In genomic region chr17:77106874-77107358, GRCh38 we compare ENCODE assay signal across 9 cellular contexts. TPM values are rescaled to one million over a fixed set of nuclear protein-coding genes. Genes with fewer than 3 reads are reported as not detected.
A peak's percentile ranks its signal among the peaks of the same experiment; 100 is the strongest.
DNase-seq lines count a peak whose midpoint lies in the region; ATAC-seq and TF ChIP-seq lines count a peak whose summit lies in the region.
"Had no signal": no experiment of that assay in that cellular context is flagged by ENCODE, and none has a peak within 500 bp of the region (broad histone marks: within the 10 kb centered on the region; RNA-seq: fewer than 3 reads in every experiment).

No MANE protein-coding gene starts in this region.

- peak in 1 of 2 donors; percentile 22 for DNase-seq in activated T-cell treated with anti-CD3 and anti-CD28 coated beads, Interleukin-2, amount 50 U/mL, for 72 hours
- DNase-seq in activated T-cell treated with anti-CD3 and anti-CD28 coated beads, Interleukin-2, amount 50 U/mL, for 48 hours, result no peak
- peak; percentile 35 for DNase-seq in activated CD4-positive, CD25-positive, alpha-beta regulatory T cell treated with anti-CD3 and anti-CD28 coated beads, Interleukin-2, amount 50 U/mL, for 72 hours
- DNase-seq in stimulated activated naive B cell treated with anti-CD40 and anti-IgM and Interleukin-4, amounts not matched to agents 10 μg/mL and 1 μg/mL and 100 μg/mL, for 72 hours, result no peak
- DNase-seq in smooth muscle cell (lab: John Stamatoyannopoulos, UW; ENCODE audit: unreplicated experiment), result no peak
- DNase-seq in tibial artery, result no peak
- DNase-seq in NCI-H1930 (lab: John Stamatoyannopoulos, UW), result no peak
- DNase-seq: GM23248 had no signal

- intact Hi-C loops in tibial artery (cut with DNase I; ENCODE audit: low total_unique reads), result no loop called here

- no peaks in the 10 kb centered on the region for H3K36me3 ChIP-seq in smooth muscle cell (ENCODE audit: low read depth)
- H3K36me3 ChIP-seq in tibial artery, result no peaks in the 10 kb centered on the region

- H3F3A ChIP-seq in smooth muscle cell (ENCODE audit: low read depth), result no peaks in the 10 kb centered on the region

- H3K4me3 ChIP-seq in smooth muscle cell (no peak overlapping the region), tibial artery (no peak overlapping the region)
- H3K4me3 ChIP-seq: GM23248 had no signal

- peak; percentile 40 to 50 for ATAC-seq in activated T-cell treated with anti-CD3 and anti-CD28 coated beads, Interleukin-2, amount 50 U/mL, for 72 hours (replicated peaks in 1 of 2)
- ATAC-seq in HG02588 (IDR thresholded peaks at IDR 0.05; ENCODE audit: unreplicated experiment), result peak; percentile 26
- ATAC-seq in stimulated activated naive B cell treated with anti-CD40 and anti-IgM and Interleukin-4, amounts not matched to agents 10 μg/mL and 1 μg/mL and 100 μg/mL, for 72 hours (replicated peaks), result peak; percentile 64

- peak overlapping the region; percentile 55 for H3K27ac Mint-ChIP-seq in activated T-cell treated with anti-CD3 and anti-CD28 coated beads, Interleukin-2, amount 50 U/mL, for 72 hours
- H3K27ac Mint-ChIP-seq in stimulated activated naive B cell treated with anti-CD40 and anti-IgM and Interleukin-4, amounts not matched to agents 10 μg/mL and 1 μg/mL and 100 μg/mL, for 72 hours, result peak overlapping the region; percentile 53

- peaks cover 0 to 9% of the 10 kb centered on the region in 2 donors for H3K36me3 Mint-ChIP-seq in activated T-cell treated with anti-CD3 and anti-CD28 coated beads, Interleukin-2, amount 50 U/mL, for 72 hours (ENCODE audit: insufficient read depth in 2 of 2)
- H3K36me3 Mint-ChIP-seq in stimulated activated naive B cell treated with anti-CD40 and anti-IgM and Interleukin-4, amounts not matched to agents 10 μg/mL and 1 μg/mL and 100 μg/mL, for 72 hours, result peaks cover 22 to 39% of the 10 kb centered on the region in 2 donors

- H3K9me3 ChIP-seq in smooth muscle cell (replicated peaks; ENCODE audit: low read depth), result no peaks in the 10 kb centered on the region
- no peaks in the 10 kb centered on the region for H3K9me3 ChIP-seq in tibial artery

- H4K20me1 ChIP-seq in smooth muscle cell (ENCODE audit: low read depth), result no peaks in the 10 kb centered on the region

- H3K9me3 Mint-ChIP-seq in activated T-cell treated with anti-CD3 and anti-CD28 coated beads, Interleukin-2, amount 50 U/mL, for 72 hours, result no peaks in the 10 kb centered on the region
- H3K9me3 Mint-ChIP-seq in stimulated activated naive B cell treated with anti-CD40 and anti-IgM and Interleukin-4, amounts not matched to agents 10 μg/mL and 1 μg/mL and 100 μg/mL, for 72 hours, result no peaks in the 10 kb centered on the region

- H3K27me3 ChIP-seq in smooth muscle cell (ENCODE audit: low read depth) (no peaks in the 10 kb centered on the region), tibial artery (no peaks in the 10 kb centered on the region)

- H3K27me3 Mint-ChIP-seq in activated T-cell treated with anti-CD3 and anti-CD28 coated beads, Interleukin-2, amount 50 U/mL, for 72 hours (ENCODE audit: low read depth), result no peaks in the 10 kb centered on the region
- H3K27me3 Mint-ChIP-seq in stimulated activated naive B cell treated with anti-CD40 and anti-IgM and Interleukin-4, amounts not matched to agents 10 μg/mL and 1 μg/mL and 100 μg/mL, for 72 hours, result no peaks in the 10 kb centered on the region

- WGBS in smooth muscle cell (ENCODE audit: low lambda C conversion rate), result 72% methylated on average over 8 of the region's 8 CpGs

- peaks cover 38% of the 10 kb centered on the region for H3K4me1 Mint-ChIP-seq in activated T-cell treated with anti-CD3 and anti-CD28 coated beads, Interleukin-2, amount 50 U/mL, for 72 hours (ENCODE audit: low read depth)
- H3K4me1 Mint-ChIP-seq in stimulated activated naive B cell treated with anti-CD40 and anti-IgM and Interleukin-4, amounts not matched to agents 10 μg/mL and 1 μg/mL and 100 μg/mL, for 72 hours, result peaks cover 49 to 62% of the 10 kb centered on the region in 2 donors

- H3K79me2 ChIP-seq in smooth muscle cell (ENCODE audit: low read depth), result no peaks in the 10 kb centered on the region

- H3K4me2 ChIP-seq in smooth muscle cell, result no peak overlapping the region

- H3K4me1 ChIP-seq in smooth muscle cell (ENCODE audit: low read depth) (peaks cover 24% of the 10 kb centered on the region), tibial artery (peaks cover 0 to 19% (median 12%) of the 10 kb centered on the region in 4 donors)

- H3K27ac ChIP-seq in smooth muscle cell (ENCODE audit: low read depth), result no peak overlapping the region
- no peak overlapping the region for H3K27ac ChIP-seq in tibial artery
- H3K27ac ChIP-seq: GM23248 had no signal

- no peak overlapping the region for H2AFZ ChIP-seq in smooth muscle cell (ENCODE audit: low read depth)
- H2AFZ ChIP-seq: GM23248 had no signal

- no peak overlapping the region for H3K9ac ChIP-seq in smooth muscle cell (ENCODE audit: low read depth)
- H3K9ac ChIP-seq: GM23248 had no signal

- TF ChIP-seq CTCF in smooth muscle cell (IDR thresholded peaks at IDR 0.05; ENCODE audit: borderline replicate concordance, insufficient read depth, poor library complexity, severe bottlenecking) (no peak), tibial artery (IDR thresholded peaks at IDR 0.05) (no peak)

- H3K4me3 Mint-ChIP-seq in activated T-cell treated with anti-CD3 and anti-CD28 coated beads, Interleukin-2, amount 50 U/mL, for 72 hours, result peak overlapping the region; percentile 55 to 74
- peak overlapping the region; percentile 2 to 23 for H3K4me3 Mint-ChIP-seq in stimulated activated naive B cell treated with anti-CD40 and anti-IgM and Interleukin-4, amounts not matched to agents 10 μg/mL and 1 μg/mL and 100 μg/mL, for 72 hours

RNA-seq across cellular contexts. Expression of gene SEC14L1, which starts 33.9 kb away (rescaled TPM):
- 100 to 1,000 TPM; 175 to 204 TPM for total RNA-seq in activated T-cell treated with anti-CD3 and anti-CD28 coated beads, Interleukin-2, amount 50 U/mL, for 72 hours
- 24.3 and 25.1 TPM in 2 replicates for total RNA-seq in smooth muscle cell
- polyA plus RNA-seq in smooth muscle cell, result 25.8 and 29.5 TPM in 2 replicates
